ENCODE assay signal across 1 cellular context in the genomic region with DNA sequence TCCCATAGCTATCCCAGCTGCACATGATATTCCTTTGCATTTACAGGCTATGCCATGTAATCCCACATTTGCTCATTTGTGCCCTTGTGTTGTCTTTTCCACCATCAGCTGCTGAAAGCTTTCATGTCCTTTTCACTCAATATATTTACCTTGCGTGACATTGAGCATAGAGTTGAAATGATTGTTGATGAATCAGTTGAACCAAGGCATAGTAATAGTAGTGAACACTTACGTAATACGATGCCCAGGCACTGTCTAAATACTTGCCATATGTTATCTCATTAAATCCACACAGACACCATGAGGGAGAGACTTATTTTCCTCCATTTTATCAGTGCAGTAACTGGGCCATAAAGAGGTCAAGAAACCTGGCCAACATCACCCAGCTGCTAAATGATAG.
A peak's percentile ranks its signal among the peaks of the same experiment; 100 is the strongest.
TF ChIP-seq lines count a peak whose summit lies in the region.

No MANE protein-coding gene starts in this region.

TF ChIP-seq in HepG2, 621 proteins besides CTCF, POLR2A, EP300 and RAD21 (continued from another document and continues in another):
- TF ChIP-seq PAXIP1 (CRISPR knock-in tag; conservative IDR thresholded peaks at IDR 0.05) (peak; percentile 35), ZC3H4 (CRISPR knock-in tag; IDR thresholded peaks at IDR 0.05; ENCODE audit: borderline replicate concordance) (no peak), GLI4 (CRISPR knock-in tag; IDR thresholded peaks at IDR 0.05; ENCODE audit: borderline replicate concordance) (no peak), CEBPB (IDR thresholded peaks at IDR 0.05; ENCODE audit: borderline replicate concordance, low read depth, low read length) (peak; percentile 92), HMG20A (CRISPR knock-in tag; IDR thresholded peaks at IDR 0.05; ENCODE audit: borderline replicate concordance) (peak; percentile 51; the same call in 1 of the 2 replicates), YY1 (IDR thresholded peaks at IDR 0.05; ENCODE audit: insufficient read depth, insufficient replicate concordance, low read depth, low read length) (no peak), RXRB (CRISPR knock-in tag; IDR thresholded peaks at IDR 0.05; ENCODE audit: borderline replicate concordance) (peak; percentile 68), USF2 (IDR thresholded peaks at IDR 0.05; ENCODE audit: low read depth, low read length) (0 out of 2 replicates have a peak, but pooled peaks have one; percentile 4), USF2 (CRISPR knock-in tag; IDR thresholded peaks at IDR 0.05; ENCODE audit: borderline replicate concordance) (no peak), SKI (IDR thresholded peaks at IDR 0.05; ENCODE audit: partially characterized antibody) (peak; percentile 72), FOXM1 (CRISPR knock-in tag; IDR thresholded peaks at IDR 0.05) (no peak), ZNF616 (CRISPR knock-in tag; IDR thresholded peaks at IDR 0.05; ENCODE audit: low read depth) (no peak), KLF6 (CRISPR knock-in tag; IDR thresholded peaks at IDR 0.05) (0 out of 2 replicates have a peak, but pooled peaks have one; percentile 50), MED1 (CRISPR knock-in tag; IDR thresholded peaks at IDR 0.05) (0 out of 2 replicates have a peak, but pooled peaks have one; percentile 20), TEAD3 (CRISPR knock-in tag; optimal IDR thresholded peaks at IDR 0.05; ENCODE audit: borderline replicate concordance) (peak; percentile 30), FOSL2 (CRISPR knock-in tag; IDR thresholded peaks at IDR 0.05) (peak; percentile 72; the same call in 1 of the 2 replicates), MATR3 (CRISPR knock-in tag; IDR thresholded peaks at IDR 0.05) (no peak), GFI1 (CRISPR knock-in tag; IDR thresholded peaks at IDR 0.05; ENCODE audit: borderline replicate concordance) (no peak), ZNF34 (CRISPR knock-in tag; IDR thresholded peaks at IDR 0.05; ENCODE audit: borderline replicate concordance) (no peak), SMAD3 (CRISPR knock-in tag; IDR thresholded peaks at IDR 0.05) (peak; percentile 76; the same call in 1 of the 2 replicates), NFYC (CRISPR knock-in tag; IDR thresholded peaks at IDR 0.05) (no peak), ZNF101 (CRISPR knock-in tag; IDR thresholded peaks at IDR 0.05; ENCODE audit: borderline replicate concordance, low read depth) (no peak), NONO (IDR thresholded peaks at IDR 0.05) (no peak), NONO (CRISPR knock-in tag; conservative IDR thresholded peaks at IDR 0.05) (0 out of 2 replicates have a peak, but pooled peaks have one; percentile 28), ZNF629 (CRISPR knock-in tag; conservative IDR thresholded peaks at IDR 0.05) (no peak), PHB2 (IDR thresholded peaks at IDR 0.05; ENCODE audit: partially characterized antibody) (no peak), ZBTB20 (CRISPR knock-in tag; IDR thresholded peaks at IDR 0.05; ENCODE audit: borderline replicate concordance, low read depth) (peak; percentile 40; the same call in 1 of the 2 replicates), BCL6 (CRISPR knock-in tag; IDR thresholded peaks at IDR 0.05) (peak; percentile 61; the same call in 1 of the 2 replicates), ZNF274 (CRISPR knock-in tag; IDR thresholded peaks at IDR 0.05) (no peak), ZNF792 (CRISPR knock-in tag; IDR thresholded peaks at IDR 0.05) (no peak), ZNF660 (CRISPR knock-in tag; IDR thresholded peaks at IDR 0.05; ENCODE audit: borderline replicate concordance, low read depth) (no peak), PREB (CRISPR knock-in tag; IDR thresholded peaks at IDR 0.05) (no peak), SMC3 (IDR thresholded peaks at IDR 0.05; ENCODE audit: low read length) (peak; percentile 24), FOXO1 (CRISPR knock-in tag; IDR thresholded peaks at IDR 0.05) (peak; percentile 67; the same call in 1 of the 2 replicates), RFXANK (CRISPR knock-in tag; IDR thresholded peaks at IDR 0.05) (no peak)
- TF ChIP-seq, protein P1, sequence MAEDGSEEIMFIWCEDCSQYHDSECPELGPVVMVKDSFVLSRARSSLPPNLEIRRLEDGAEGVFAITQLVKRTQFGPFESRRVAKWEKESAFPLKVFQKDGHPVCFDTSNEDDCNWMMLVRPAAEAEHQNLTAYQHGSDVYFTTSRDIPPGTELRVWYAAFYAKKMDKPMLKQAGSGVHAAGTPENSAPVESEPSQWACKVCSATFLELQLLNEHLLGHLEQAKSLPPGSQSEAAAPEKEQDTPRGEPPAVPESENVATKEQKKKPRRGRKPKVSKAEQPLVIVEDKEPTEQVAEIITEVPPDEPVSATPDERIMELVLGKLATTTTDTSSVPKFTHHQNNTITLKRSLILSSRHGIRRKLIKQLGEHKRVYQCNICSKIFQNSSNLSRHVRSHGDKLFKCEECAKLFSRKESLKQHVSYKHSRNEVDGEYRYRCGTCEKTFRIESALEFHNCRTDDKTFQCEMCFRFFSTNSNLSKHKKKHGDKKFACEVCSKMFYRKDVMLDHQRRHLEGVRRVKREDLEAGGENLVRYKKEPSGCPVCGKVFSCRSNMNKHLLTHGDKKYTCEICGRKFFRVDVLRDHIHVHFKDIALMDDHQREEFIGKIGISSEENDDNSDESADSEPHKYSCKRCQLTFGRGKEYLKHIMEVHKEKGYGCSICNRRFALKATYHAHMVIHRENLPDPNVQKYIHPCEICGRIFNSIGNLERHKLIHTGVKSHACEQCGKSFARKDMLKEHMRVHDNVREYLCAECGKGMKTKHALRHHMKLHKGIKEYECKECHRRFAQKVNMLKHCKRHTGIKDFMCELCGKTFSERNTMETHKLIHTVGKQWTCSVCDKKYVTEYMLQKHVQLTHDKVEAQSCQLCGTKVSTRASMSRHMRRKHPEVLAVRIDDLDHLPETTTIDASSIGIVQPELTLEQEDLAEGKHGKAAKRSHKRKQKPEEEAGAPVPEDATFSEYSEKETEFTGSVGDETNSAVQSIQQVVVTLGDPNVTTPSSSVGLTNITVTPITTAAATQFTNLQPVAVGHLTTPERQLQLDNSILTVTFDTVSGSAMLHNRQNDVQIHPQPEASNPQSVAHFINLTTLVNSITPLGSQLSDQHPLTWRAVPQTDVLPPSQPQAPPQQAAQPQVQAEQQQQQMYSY (CRISPR knock-in tag; IDR thresholded peaks at IDR 0.05) = no peak
- TF ChIP-seq, protein P2, sequence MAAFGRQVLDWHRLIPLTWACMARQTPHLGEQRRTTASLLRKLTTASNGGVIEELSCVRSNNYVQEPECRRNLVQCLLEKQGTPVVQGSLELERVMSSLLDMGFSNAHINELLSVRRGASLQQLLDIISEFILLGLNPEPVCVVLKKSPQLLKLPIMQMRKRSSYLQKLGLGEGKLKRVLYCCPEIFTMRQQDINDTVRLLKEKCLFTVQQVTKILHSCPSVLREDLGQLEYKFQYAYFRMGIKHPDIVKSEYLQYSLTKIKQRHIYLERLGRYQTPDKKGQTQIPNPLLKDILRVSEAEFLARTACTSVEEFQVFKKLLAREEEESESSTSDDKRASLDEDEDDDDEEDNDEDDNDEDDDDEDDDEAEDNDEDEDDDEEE (CRISPR knock-in tag; IDR thresholded peaks at IDR 0.05) = no peak
- TF ChIP-seq, protein P3, sequence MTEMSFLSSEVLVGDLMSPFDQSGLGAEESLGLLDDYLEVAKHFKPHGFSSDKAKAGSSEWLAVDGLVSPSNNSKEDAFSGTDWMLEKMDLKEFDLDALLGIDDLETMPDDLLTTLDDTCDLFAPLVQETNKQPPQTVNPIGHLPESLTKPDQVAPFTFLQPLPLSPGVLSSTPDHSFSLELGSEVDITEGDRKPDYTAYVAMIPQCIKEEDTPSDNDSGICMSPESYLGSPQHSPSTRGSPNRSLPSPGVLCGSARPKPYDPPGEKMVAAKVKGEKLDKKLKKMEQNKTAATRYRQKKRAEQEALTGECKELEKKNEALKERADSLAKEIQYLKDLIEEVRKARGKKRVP (CRISPR knock-in tag; IDR thresholded peaks at IDR 0.05) = peak in 1 of 2 experiments; percentile 51; a peak in 2 of 4 replicates
- TF ChIP-seq, protein P4, sequence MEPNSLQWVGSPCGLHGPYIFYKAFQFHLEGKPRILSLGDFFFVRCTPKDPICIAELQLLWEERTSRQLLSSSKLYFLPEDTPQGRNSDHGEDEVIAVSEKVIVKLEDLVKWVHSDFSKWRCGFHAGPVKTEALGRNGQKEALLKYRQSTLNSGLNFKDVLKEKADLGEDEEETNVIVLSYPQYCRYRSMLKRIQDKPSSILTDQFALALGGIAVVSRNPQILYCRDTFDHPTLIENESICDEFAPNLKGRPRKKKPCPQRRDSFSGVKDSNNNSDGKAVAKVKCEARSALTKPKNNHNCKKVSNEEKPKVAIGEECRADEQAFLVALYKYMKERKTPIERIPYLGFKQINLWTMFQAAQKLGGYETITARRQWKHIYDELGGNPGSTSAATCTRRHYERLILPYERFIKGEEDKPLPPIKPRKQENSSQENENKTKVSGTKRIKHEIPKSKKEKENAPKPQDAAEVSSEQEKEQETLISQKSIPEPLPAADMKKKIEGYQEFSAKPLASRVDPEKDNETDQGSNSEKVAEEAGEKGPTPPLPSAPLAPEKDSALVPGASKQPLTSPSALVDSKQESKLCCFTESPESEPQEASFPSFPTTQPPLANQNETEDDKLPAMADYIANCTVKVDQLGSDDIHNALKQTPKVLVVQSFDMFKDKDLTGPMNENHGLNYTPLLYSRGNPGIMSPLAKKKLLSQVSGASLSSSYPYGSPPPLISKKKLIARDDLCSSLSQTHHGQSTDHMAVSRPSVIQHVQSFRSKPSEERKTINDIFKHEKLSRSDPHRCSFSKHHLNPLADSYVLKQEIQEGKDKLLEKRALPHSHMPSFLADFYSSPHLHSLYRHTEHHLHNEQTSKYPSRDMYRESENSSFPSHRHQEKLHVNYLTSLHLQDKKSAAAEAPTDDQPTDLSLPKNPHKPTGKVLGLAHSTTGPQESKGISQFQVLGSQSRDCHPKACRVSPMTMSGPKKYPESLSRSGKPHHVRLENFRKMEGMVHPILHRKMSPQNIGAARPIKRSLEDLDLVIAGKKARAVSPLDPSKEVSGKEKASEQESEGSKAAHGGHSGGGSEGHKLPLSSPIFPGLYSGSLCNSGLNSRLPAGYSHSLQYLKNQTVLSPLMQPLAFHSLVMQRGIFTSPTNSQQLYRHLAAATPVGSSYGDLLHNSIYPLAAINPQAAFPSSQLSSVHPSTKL (CRISPR knock-in tag; IDR thresholded peaks at IDR 0.05) = peak; percentile 75
- TF ChIP-seq, protein P5, sequence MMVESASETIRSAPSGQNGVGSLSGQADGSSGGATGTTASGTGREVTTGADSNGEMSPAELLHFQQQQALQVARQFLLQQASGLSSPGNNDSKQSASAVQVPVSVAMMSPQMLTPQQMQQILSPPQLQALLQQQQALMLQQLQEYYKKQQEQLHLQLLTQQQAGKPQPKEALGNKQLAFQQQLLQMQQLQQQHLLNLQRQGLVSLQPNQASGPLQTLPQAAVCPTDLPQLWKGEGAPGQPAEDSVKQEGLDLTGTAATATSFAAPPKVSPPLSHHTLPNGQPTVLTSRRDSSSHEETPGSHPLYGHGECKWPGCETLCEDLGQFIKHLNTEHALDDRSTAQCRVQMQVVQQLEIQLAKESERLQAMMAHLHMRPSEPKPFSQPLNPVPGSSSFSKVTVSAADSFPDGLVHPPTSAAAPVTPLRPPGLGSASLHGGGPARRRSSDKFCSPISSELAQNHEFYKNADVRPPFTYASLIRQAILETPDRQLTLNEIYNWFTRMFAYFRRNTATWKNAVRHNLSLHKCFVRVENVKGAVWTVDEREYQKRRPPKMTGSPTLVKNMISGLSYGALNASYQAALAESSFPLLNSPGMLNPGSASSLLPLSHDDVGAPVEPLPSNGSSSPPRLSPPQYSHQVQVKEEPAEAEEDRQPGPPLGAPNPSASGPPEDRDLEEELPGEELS (CRISPR knock-in tag; IDR thresholded peaks at IDR 0.05) = no peak
